In genomic region chr15:90684281-90684680, GRCh38 we compare ENCODE assay signal across 13 cellular contexts.
"Had no signal": no experiment of that assay in that cellular context is flagged by ENCODE, and none has a peak within 500 bp of the region (broad histone marks: within the 10 kb centered on the region; RNA-seq: fewer than 3 reads in every experiment).

No MANE protein-coding gene starts in this region.

- H3K27me3 ChIP-seq: hepatocyte had no signal

- H3K27ac Mint-ChIP-seq: brain had no signal

- H3K36me3 Mint-ChIP-seq: brain had no signal

- H3K27ac ChIP-seq: hepatocyte, VCaP had no signal

- H3K4me3 Mint-ChIP-seq: activated T-cell treated with anti-CD3 and anti-CD28 coated beads, Interleukin-2, amount 50 U/mL, for 4 hours; brain; central memory CD8-positive, alpha-beta T cell had no signal

- H3K9me3 Mint-ChIP-seq: activated T-cell treated with anti-CD3 and anti-CD28 coated beads, Interleukin-2, amount 50 U/mL, for 4 hours; central memory CD8-positive, alpha-beta T cell had no signal

- ATAC-seq: activated T-cell treated with anti-CD3 and anti-CD28 coated beads, Interleukin-2, amount 50 U/mL, for 4 hours had no signal

- H3K4me3 ChIP-seq: hepatocyte had no signal

- DNase-seq: activated naive CD4-positive, alpha-beta T cell; activated T-cell treated with anti-CD3 and anti-CD28 coated beads, Interleukin-2, amount 50 U/mL, for 4 hours; mesendoderm; retina; SHP77; stimulated activated CD4-positive, alpha-beta T cell treated with anti-CD3 and anti-CD28 coated beads, Interleukin-15, amount 100 ng/mL, for 24 hours; stimulated activated CD4-positive, alpha-beta T cell treated with anti-CD3 and anti-CD28 coated beads, Interleukin-4, amount 100 ng/mL, for 4 hours; T-helper 9 cell; trophoblast cell had no signal
